ENCODE assay signal across 13 cellular contexts in genomic region chr1:99590578-99591209, GRCh38. TPM values are rescaled to one million over a fixed set of nuclear protein-coding genes. Genes with fewer than 3 reads are reported as not detected.
A peak's percentile ranks its signal among the peaks of the same experiment; 100 is the strongest.
DNase-seq lines count a peak whose midpoint lies in the region; ATAC-seq and TF ChIP-seq lines count a peak whose summit lies in the region.
"Had no signal": no experiment of that assay in that cellular context is flagged by ENCODE, and none has a peak within 500 bp of the region (broad histone marks: within the 10 kb centered on the region; RNA-seq: fewer than 3 reads in every experiment).

No MANE protein-coding gene starts in this region.

- H3K27me3 Mint-ChIP-seq in type B pancreatic cell: no peaks in the 10 kb centered on the region
- peaks cover 13% of the 10 kb centered on the region for H3K27me3 Mint-ChIP-seq in activated CD4-positive, alpha-beta T cell treated with anti-CD3 and anti-CD28 coated beads, Interleukin-2, amount 10 ng/mL, durations not matched to agents 7 days and 5 days

- ATAC-seq in body of pancreas: peak; percentile 35

- DNase-seq in NCI-H2107 treated with DMSO at 0.1 percent for 48 hours (lab: John Stamatoyannopoulos, UW; ENCODE audit: unreplicated experiment) (peak; percentile 33), NCI-H2107 (lab: John Stamatoyannopoulos, UW) (no peak), body of pancreas (peak in 2 of 4 donors; percentile 16 to 22), hepatic stellate cell (ENCODE audit: low spot score) (peak; percentile 35), type B pancreatic cell (ENCODE audit: extremely low spot score, unreplicated experiment) (no peak), ecto neural progenitor cell (ENCODE audit: low spot score) (no peak)
- DNase-seq in activated CD4-positive, alpha-beta T cell treated with anti-CD3 and anti-CD28 coated beads, Interleukin-2, amount 10 ng/mL, durations not matched to agents 7 days and 5 days: no peak
- DNase-seq in stimulated activated CD4-positive, alpha-beta T cell treated with anti-CD3 and anti-CD28 coated beads, Interleukin-1b, Interleukin-23, amount 100 ng/mL, for 48 hours: no peak
- DNase-seq: activated T-cell treated with anti-CD3 and anti-CD28 coated beads, Interleukin-2, amount 50 U/mL, for 48 hours; MV-4-11; SW 1271 had no signal

- TF ChIP-seq CTCF in body of pancreas (IDR thresholded peaks at IDR 0.05) (no peak), type B pancreatic cell (conservative IDR thresholded peaks at IDR 0.05) (no peak)

- peaks cover 12% of the 10 kb centered on the region for H3K4me1 Mint-ChIP-seq in type B pancreatic cell (ENCODE audit: unreplicated experiment)
- H3K4me1 Mint-ChIP-seq in activated CD4-positive, alpha-beta T cell treated with anti-CD3 and anti-CD28 coated beads, Interleukin-2, amount 10 ng/mL, durations not matched to agents 7 days and 5 days: no peaks in the 10 kb centered on the region

- CTCF ChIA-PET in activated CD4-positive, alpha-beta T cell treated with anti-CD3 and anti-CD28 coated beads, Interleukin-2, amount 10 ng/mL, durations not matched to agents 7 days and 5 days (lab: Charles Lee): interaction anchor here (0.5 kb wide), 1 partner anchor 12 kb away, joined by 3 read pairs; no protein-coding TSS in a partner anchor

- 38 to 46% methylated on average over 4 of the region's 4 CpGs for WGBS in body of pancreas, 2 donors

- H3K27ac ChIP-seq in body of pancreas: peak overlapping the region in 1 of 4 donors; percentile 4
- H3K27ac ChIP-seq: hepatocyte, thyroid gland had no signal

- no peaks in the 10 kb centered on the region for H3K36me3 ChIP-seq in body of pancreas (replicated peaks in 1 of 2; ENCODE audit: insufficient read depth in 1 of 2, low read depth in 2 of 2)
- H3K36me3 ChIP-seq: thyroid gland had no signal

- POLR2A ChIA-PET in activated CD4-positive, alpha-beta T cell treated with anti-CD3 and anti-CD28 coated beads, Interleukin-2, amount 10 ng/mL, durations not matched to agents 7 days and 5 days (lab: Charles Lee): no interaction called here

- no peaks in the 10 kb centered on the region for H3K9me3 Mint-ChIP-seq in type B pancreatic cell
- no peaks in the 10 kb centered on the region for H3K9me3 Mint-ChIP-seq in activated CD4-positive, alpha-beta T cell treated with anti-CD3 and anti-CD28 coated beads, Interleukin-2, amount 10 ng/mL, durations not matched to agents 7 days and 5 days

- H3K4me3 Mint-ChIP-seq in type B pancreatic cell: no peak overlapping the region
- no peak overlapping the region for H3K4me3 Mint-ChIP-seq in activated CD4-positive, alpha-beta T cell treated with anti-CD3 and anti-CD28 coated beads, Interleukin-2, amount 10 ng/mL, durations not matched to agents 7 days and 5 days

- no peak overlapping the region for H3K4me3 ChIP-seq in body of pancreas
- H3K4me3 ChIP-seq: hepatocyte, thyroid gland had no signal

- H3K27me3 ChIP-seq in body of pancreas: no peaks in the 10 kb centered on the region
- H3K27me3 ChIP-seq: hepatocyte, thyroid gland had no signal

- intact Hi-C loops in body of pancreas (cut with DNase I): no loop called here

- H3K9me3 ChIP-seq in body of pancreas: no peaks in the 10 kb centered on the region
- H3K9me3 ChIP-seq: thyroid gland had no signal

- no peaks in the 10 kb centered on the region for H3K4me1 ChIP-seq in body of pancreas
- H3K4me1 ChIP-seq: thyroid gland had no signal

- no peak for TF ChIP-seq POLR2A in body of pancreas (IDR thresholded peaks at IDR 0.05)

- H3K27ac Mint-ChIP-seq in type B pancreatic cell: peak overlapping the region; percentile 4
- no peak overlapping the region for H3K27ac Mint-ChIP-seq in activated CD4-positive, alpha-beta T cell treated with anti-CD3 and anti-CD28 coated beads, Interleukin-2, amount 10 ng/mL, durations not matched to agents 7 days and 5 days

- no peaks in the 10 kb centered on the region for H3K36me3 Mint-ChIP-seq in type B pancreatic cell
- no peaks in the 10 kb centered on the region for H3K36me3 Mint-ChIP-seq in activated CD4-positive, alpha-beta T cell treated with anti-CD3 and anti-CD28 coated beads, Interleukin-2, amount 10 ng/mL, durations not matched to agents 7 days and 5 days (ENCODE audit: low read depth)

RNA-seq across cellular contexts. Expression of gene PALMD, which starts 55.2 kb away (rescaled TPM):
- total RNA-seq in body of pancreas (10 to 100 TPM in 1 of 2 donors, 1 to 10 TPM in 1; 8.0 to 13.5 TPM), type B pancreatic cell (ENCODE audit: low replicate concordance) (0.33 and 2.0 TPM in 2 replicates)
- not detected for total RNA-seq in activated CD4-positive, alpha-beta T cell treated with anti-CD3 and anti-CD28 coated beads, Interleukin-2, amount 10 ng/mL, durations not matched to agents 7 days and 5 days

Comparison
In these comparisons a context has a peak if more than half of its experiments do, and no peak if none do; other contexts are left out.
1. DNase-seq: peak in NCI-H2107 treated with DMSO at 0.1 percent for 48 hours (single experiment) and hepatic stellate cell (single experiment); none in NCI-H2107 (single experiment), type B pancreatic cell (single experiment), activated CD4-positive, alpha-beta T cell treated with anti-CD3 and anti-CD28 coated beads, Interleukin-2, amount 10 ng/mL, durations not matched to agents 7 days and 5 days (single experiment), stimulated activated CD4-positive, alpha-beta T cell treated with anti-CD3 and anti-CD28 coated beads, Interleukin-1b, Interleukin-23, amount 100 ng/mL, for 48 hours (single experiment) and ecto neural progenitor cell (single experiment).